Comparison of ENCODE assay signal across 12 cellular contexts in genomic region chr11:105033781-105034180, GRCh38. TPM values are rescaled to one million over a fixed set of nuclear protein-coding genes. Genes with fewer than 3 reads are reported as not detected.
DNase-seq lines count a peak whose midpoint lies in the region; ATAC-seq, FAIRE-seq and TF ChIP-seq lines count a peak whose summit lies in the region.
"Had no signal": no experiment of that assay in that cellular context is flagged by ENCODE, and none has a peak within 500 bp of the region (broad histone marks: within the 10 kb centered on the region; RNA-seq: fewer than 3 reads in every experiment).

No MANE protein-coding gene starts in this region.

- no peaks in the 10 kb centered on the region for H4K20me1 ChIP-seq in fibroblast of lung (ENCODE audit: control insufficient read depth, extremely low read depth, insufficient read depth, low read length)

- no peak overlapping the region for H3K9ac ChIP-seq in fibroblast of lung (ENCODE audit: insufficient read depth, low read length)

- no peaks in the 10 kb centered on the region for H3K36me3 ChIP-seq in fibroblast of lung (ENCODE audit: control insufficient read depth, insufficient read depth, low read length)
- H3K36me3 ChIP-seq: SJSA1 had no signal

- peaks cover 3% of the 10 kb centered on the region for H3K9me3 Mint-ChIP-seq in activated T-cell treated with anti-CD3 and anti-CD28 coated beads, Interleukin-2, amount 50 U/mL, for 24 hours
- peaks cover 9% of the 10 kb centered on the region for H3K9me3 Mint-ChIP-seq in T-helper 1 cell treated with Interleukin-12 subunit alpha and Interleukin-12 subunit beta and Interleukin-4 antibody, amounts not matched to agents 30 μg/mL and 1 μg/mL, for 36 hours
- peaks cover 3 to 4% of the 10 kb centered on the region in 2 donors for H3K9me3 Mint-ChIP-seq in stimulated activated naive B cell treated with anti-CD40 and anti-IgM and Interleukin-4, amounts not matched to agents 10 μg/mL and 1 μg/mL and 100 μg/mL, for 72 hours

- peaks cover 2% of the 10 kb centered on the region for H3K4me1 ChIP-seq in fibroblast of lung (ENCODE audit: control insufficient read depth, extremely low read depth, insufficient read depth, low read length)
- H3K4me1 ChIP-seq: SJSA1 had no signal

- no peak for FAIRE-seq in D721Med (lab: Jason Lieb, UNC)

- no peaks in the 10 kb centered on the region for H3K79me2 ChIP-seq in fibroblast of lung (ENCODE audit: control insufficient read depth, insufficient read depth, low read length)

- H3K9me3 ChIP-seq in fibroblast of lung (ENCODE audit: control insufficient read depth, insufficient read depth, low read depth, low read length), result no peaks in the 10 kb centered on the region
- H3K9me3 ChIP-seq: SJSA1 had no signal

- peak overlapping the region in 2 of 4 experiments; percentile 69 to 80 for H3K4me3 ChIP-seq in fibroblast of lung (replicated peaks in 1 of 4; ENCODE audit: control extremely low read depth in 1 of 4, insufficient read depth in 1 of 4, low read depth in 3 of 4, low read length in 4 of 4)
- H3K4me3 ChIP-seq: SJSA1 had no signal

- H3K36me3 Mint-ChIP-seq in activated T-cell treated with anti-CD3 and anti-CD28 coated beads, Interleukin-2, amount 50 U/mL, for 24 hours (ENCODE audit: low read depth), result peaks cover 44% of the 10 kb centered on the region
- peaks cover 49% of the 10 kb centered on the region for H3K36me3 Mint-ChIP-seq in T-helper 1 cell treated with Interleukin-12 subunit alpha and Interleukin-12 subunit beta and Interleukin-4 antibody, amounts not matched to agents 30 μg/mL and 1 μg/mL, for 36 hours (ENCODE audit: low read depth)
- H3K36me3 Mint-ChIP-seq in stimulated activated naive B cell treated with anti-CD40 and anti-IgM and Interleukin-4, amounts not matched to agents 10 μg/mL and 1 μg/mL and 100 μg/mL, for 72 hours, result peaks cover 16 to 35% of the 10 kb centered on the region in 2 donors

- peak overlapping the region; percentile 86 for H3K4me3 Mint-ChIP-seq in activated T-cell treated with anti-CD3 and anti-CD28 coated beads, Interleukin-2, amount 50 U/mL, for 24 hours
- H3K4me3 Mint-ChIP-seq in T-helper 1 cell treated with Interleukin-12 subunit alpha and Interleukin-12 subunit beta and Interleukin-4 antibody, amounts not matched to agents 30 μg/mL and 1 μg/mL, for 36 hours, result peak overlapping the region; percentile 93
- H3K4me3 Mint-ChIP-seq in stimulated activated naive B cell treated with anti-CD40 and anti-IgM and Interleukin-4, amounts not matched to agents 10 μg/mL and 1 μg/mL and 100 μg/mL, for 72 hours, result peak overlapping the region; percentile 84 to 93
- H3K4me3 Mint-ChIP-seq: neural crest cell had no signal

- no peak for DNase-seq in activated T-cell treated with anti-CD3 and anti-CD28 coated beads, Interleukin-2, amount 50 U/mL, for 24 hours
- DNase-seq in activated T-cell treated with anti-CD3 and anti-CD28 coated beads for 4 hours, result no peak
- DNase-seq in fibroblast of lung (ENCODE audit: low read depth in 2 of 2), result no peak
- DNase-seq in stimulated activated naive B cell treated with anti-CD40 and anti-IgM and Interleukin-4, amounts not matched to agents 10 μg/mL and 1 μg/mL and 100 μg/mL, for 72 hours, result no peak
- DNase-seq in D721Med (ENCODE audit: insufficient read length, low spot score), result no peak
- DNase-seq in head of caudate nucleus, result no peak
- DNase-seq in kidney glomerular epithelial cell (lab: John Stamatoyannopoulos, UW), result no peak
- DNase-seq: NCI-H446 treated with DMSO at 0.1 percent for 48 hours had no signal

- H2AFZ ChIP-seq in fibroblast of lung (ENCODE audit: low read length), result no peak overlapping the region

- intact Hi-C loops in head of caudate nucleus (cut with DNase I), result no loop called here

- peak overlapping the region; percentile 73 for H3K4me2 ChIP-seq in fibroblast of lung (ENCODE audit: extremely low read depth, insufficient read depth, low read length)

- H3K27ac Mint-ChIP-seq in activated T-cell treated with anti-CD3 and anti-CD28 coated beads, Interleukin-2, amount 50 U/mL, for 24 hours, result peak overlapping the region; percentile 96
- H3K27ac Mint-ChIP-seq in T-helper 1 cell treated with Interleukin-12 subunit alpha and Interleukin-12 subunit beta and Interleukin-4 antibody, amounts not matched to agents 30 μg/mL and 1 μg/mL, for 36 hours, result peak overlapping the region; percentile 91
- no peak overlapping the region for H3K27ac Mint-ChIP-seq in stimulated activated naive B cell treated with anti-CD40 and anti-IgM and Interleukin-4, amounts not matched to agents 10 μg/mL and 1 μg/mL and 100 μg/mL, for 72 hours

- ATAC-seq in stimulated activated naive B cell treated with anti-CD40 and anti-IgM and Interleukin-4, amounts not matched to agents 10 μg/mL and 1 μg/mL and 100 μg/mL, for 72 hours (replicated peaks), result peak in 1 of 2 donors; percentile 39

- TF ChIP-seq CTCF in fibroblast of lung (conservative IDR thresholded peaks at IDR 0.05 in 1 of 2, IDR thresholded peaks at IDR 0.05 in 1 of 2; ENCODE audit: low read depth in 1 of 2, low read length in 2 of 2) (no peak), D721Med (IDR thresholded peaks at IDR 0.05; ENCODE audit: insufficient read depth, missing control alignments) (no peak)

- H3K27me3 ChIP-seq in fibroblast of lung (ENCODE audit: control insufficient read depth, insufficient read depth, low read length), result no peaks in the 10 kb centered on the region
- H3K27me3 ChIP-seq: SJSA1 had no signal

- H3K27me3 Mint-ChIP-seq in activated T-cell treated with anti-CD3 and anti-CD28 coated beads, Interleukin-2, amount 50 U/mL, for 24 hours, result no peaks in the 10 kb centered on the region
- H3K27me3 Mint-ChIP-seq in T-helper 1 cell treated with Interleukin-12 subunit alpha and Interleukin-12 subunit beta and Interleukin-4 antibody, amounts not matched to agents 30 μg/mL and 1 μg/mL, for 36 hours (ENCODE audit: low read depth), result no peaks in the 10 kb centered on the region
- no peaks in the 10 kb centered on the region for H3K27me3 Mint-ChIP-seq in stimulated activated naive B cell treated with anti-CD40 and anti-IgM and Interleukin-4, amounts not matched to agents 10 μg/mL and 1 μg/mL and 100 μg/mL, for 72 hours

- no peak overlapping the region for H3K27ac ChIP-seq in fibroblast of lung (ENCODE audit: insufficient read depth, low read length)
- H3K27ac ChIP-seq: SJSA1 had no signal

- peaks cover 63% of the 10 kb centered on the region for H3K4me1 Mint-ChIP-seq in activated T-cell treated with anti-CD3 and anti-CD28 coated beads, Interleukin-2, amount 50 U/mL, for 24 hours (ENCODE audit: low read depth)
- H3K4me1 Mint-ChIP-seq in T-helper 1 cell treated with Interleukin-12 subunit alpha and Interleukin-12 subunit beta and Interleukin-4 antibody, amounts not matched to agents 30 μg/mL and 1 μg/mL, for 36 hours (ENCODE audit: low read depth), result peaks cover 28% of the 10 kb centered on the region
- H3K4me1 Mint-ChIP-seq in stimulated activated naive B cell treated with anti-CD40 and anti-IgM and Interleukin-4, amounts not matched to agents 10 μg/mL and 1 μg/mL and 100 μg/mL, for 72 hours, result peaks cover 35 to 45% of the 10 kb centered on the region in 2 donors
- H3K4me1 Mint-ChIP-seq: neural crest cell had no signal

RNA-seq across cellular contexts. Expression of gene CASP1, which starts 1.2 kb away (rescaled TPM):
- 82.2 and 115 TPM in 2 replicates for total RNA-seq in fibroblast of lung
- 45.4 and 49.9 TPM in 2 replicates for polyA plus RNA-seq in fibroblast of lung
- 64.7 and 80.9 TPM in 2 replicates for polyA plus RNA-seq in fibroblast of lung (2012)
- polyA minus RNA-seq in fibroblast of lung (ENCODE audit: low replicate concordance), result 2.5 and 4.5 TPM in 2 replicates
- total RNA-seq: neural crest cell had no signal

RNA-seq across cellular contexts. Expression of gene CASP5, which starts 10.8 kb away (rescaled TPM):
- 0.17 and 0.26 TPM in 2 replicates for total RNA-seq in fibroblast of lung
- not detected in 2 replicates for polyA plus RNA-seq in fibroblast of lung
- polyA plus RNA-seq in fibroblast of lung (2012), result not detected in 2 replicates
- not detected in 2 replicates for polyA minus RNA-seq in fibroblast of lung (ENCODE audit: low replicate concordance)
- total RNA-seq: cerebellum, neural crest cell, SJSA1 had no signal

RNA-seq across cellular contexts. Expression of gene CARD16, which starts 11.4 kb away (rescaled TPM):
- total RNA-seq in fibroblast of lung, result 102 and 143 TPM in 2 replicates
- 97.2 and 114 TPM in 2 replicates for polyA plus RNA-seq in fibroblast of lung
- polyA plus RNA-seq in fibroblast of lung (2012), result 99.5 and 123 TPM in 2 replicates
- 4.7 and 12.8 TPM in 2 replicates for polyA minus RNA-seq in fibroblast of lung (ENCODE audit: low replicate concordance)
- total RNA-seq: cerebellum, neural crest cell had no signal
